8 cellular contexts compared by ENCODE assay signal in genomic region chr2:237627463-237628321, GRCh38.
A peak's percentile ranks its signal among the peaks of the same experiment; 100 is the strongest.
DNase-seq lines count a peak whose midpoint lies in the region; ATAC-seq lines count a peak whose summit lies in the region.

TSS of gene LRRFIP1 (plus strand) at chr2:237627587. CDS start at chr2:237627645, 58 bp downstream.

- H3K36me3 ChIP-seq in NT2/D1 (ENCODE audit: insufficient read depth, insufficient read length, low read length), result peaks cover 35% of the 10 kb centered on the region

- no peaks in the 10 kb centered on the region for H3K9me3 ChIP-seq in NT2/D1 (ENCODE audit: insufficient read depth, low read length)

- H3K9ac ChIP-seq in NT2/D1 (ENCODE audit: insufficient read length, low read depth), result peak within 1 kb of the TSS; percentile 82

- DNase-seq in EL, result peak; percentile 47
- DNase-seq in NT2/D1 (ENCODE audit: low read depth, low spot score), result no peak
- peak; percentile 18 for DNase-seq in cerebellar cortex (ENCODE audit: low spot score)
- peak; percentile 47 for DNase-seq in kidney tubule cell (ENCODE audit: low spot score)
- DNase-seq in stimulated activated CD4-positive, alpha-beta T cell treated with anti-CD3 and anti-CD28 coated beads, Interleukin-4, amount 100 ng/mL, for 1 hour, result peak; percentile 40
- DNase-seq in NCI-H2029 (lab: John Stamatoyannopoulos, UW), result no peak

- H3K27me3 ChIP-seq in NT2/D1 (ENCODE audit: insufficient read depth, insufficient read length), result peaks cover 30% of the 10 kb centered on the region

- ATAC-seq in HG02981 (IDR thresholded peaks at IDR 0.05; ENCODE audit: unreplicated experiment) (no peak), HG03460 (IDR thresholded peaks at IDR 0.05; ENCODE audit: unreplicated experiment) (no peak)

- H3K4me1 ChIP-seq in NT2/D1 (ENCODE audit: insufficient read depth, insufficient read length), result peaks cover 3% of the 10 kb centered on the region

- peak within 1 kb of the TSS; percentile 68 for H3K4me3 ChIP-seq in NT2/D1 (ENCODE audit: insufficient read length, low read depth)

Comparison
In these comparisons a context has a peak if more than half of its experiments do, and no peak if none do; other contexts are left out.
1. DNase-seq: peak in EL (single experiment), cerebellar cortex (single experiment), kidney tubule cell (single experiment) and stimulated activated CD4-positive, alpha-beta T cell treated with anti-CD3 and anti-CD28 coated beads, Interleukin-4, amount 100 ng/mL, for 1 hour (single experiment); none in NT2/D1 (single experiment) and NCI-H2029 (single experiment).